ENCODE assay signal across 1 cellular context in genomic region chr20:50313223-50313820, GRCh38.
TF ChIP-seq lines count a peak whose summit lies in the region.

No MANE protein-coding gene starts in this region.

TF ChIP-seq in Ishikawa, 13 proteins besides CTCF, POLR2A, EP300 and RAD21:
- TF ChIP-seq CREB1 (IDR thresholded peaks at IDR 0.05; ENCODE audit: low read depth) = no peak
- no peak for TF ChIP-seq TCF12 (IDR thresholded peaks at IDR 0.05; ENCODE audit: low read depth)
- TF ChIP-seq, protein P1, sequence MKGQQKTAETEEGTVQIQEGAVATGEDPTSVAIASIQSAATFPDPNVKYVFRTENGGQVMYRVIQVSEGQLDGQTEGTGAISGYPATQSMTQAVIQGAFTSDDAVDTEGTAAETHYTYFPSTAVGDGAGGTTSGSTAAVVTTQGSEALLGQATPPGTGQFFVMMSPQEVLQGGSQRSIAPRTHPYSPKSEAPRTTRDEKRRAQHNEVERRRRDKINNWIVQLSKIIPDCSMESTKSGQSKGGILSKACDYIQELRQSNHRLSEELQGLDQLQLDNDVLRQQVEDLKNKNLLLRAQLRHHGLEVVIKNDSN (IDR thresholded peaks at IDR 0.05) = peak; percentile 95
- TF ChIP-seq ZBTB7A (IDR thresholded peaks at IDR 0.05; ENCODE audit: low read depth) = no peak
- TF ChIP-seq NFIC (IDR thresholded peaks at IDR 0.05) = no peak
- TF ChIP-seq TAF1 (IDR thresholded peaks at IDR 0.05; ENCODE audit: low read depth) = no peak
